Comparison of ENCODE assay signal across 8 cellular contexts in genomic region chr2:26068602-26069298, GRCh38.
A peak's percentile ranks its signal among the peaks of the same experiment; 100 is the strongest.
DNase-seq lines count a peak whose midpoint lies in the region; ATAC-seq, FAIRE-seq and TF ChIP-seq lines count a peak whose summit lies in the region.

No MANE protein-coding gene starts in this region.

- no peak overlapping the region for H3K4me3 Mint-ChIP-seq in activated naive CD4-positive, alpha-beta T cell treated with anti-CD3 and anti-CD28 coated beads, Interleukin-2, amount 10 ng/mL, durations not matched to agents 7 days and 5 days

- no peaks in the 10 kb centered on the region for H3K9me3 Mint-ChIP-seq in activated naive CD4-positive, alpha-beta T cell treated with anti-CD3 and anti-CD28 coated beads, Interleukin-2, amount 10 ng/mL, durations not matched to agents 7 days and 5 days

- FAIRE-seq in GM18507 (lab: Jason Lieb, UNC): peak; percentile 90

- DNase-seq in AG04449 (ENCODE audit: low read depth, low spot score) (peak; percentile 36), GM18507 (ENCODE audit: extremely low spot score, insufficient read length, low read depth) (peak; percentile 45), NOMO-1 treated with dmso at 0.1 percent for 144 hours (lab: John Stamatoyannopoulos, UW; ENCODE audit: unreplicated experiment) (peak; percentile 72), islet precursor cell (peak; percentile 58), NCI-H748 treated with DMSO at 0.1 percent for 48 hours (lab: John Stamatoyannopoulos, UW) (no peak)
- DNase-seq in activated naive CD4-positive, alpha-beta T cell treated with anti-CD3 and anti-CD28 coated beads, Interleukin-2, amount 10 ng/mL, durations not matched to agents 7 days and 5 days: peak; percentile 63
- peak; percentile 31 for DNase-seq in stimulated activated naive CD8-positive, alpha-beta T cell treated with anti-CD3 and anti-CD28 coated beads, Interleukin-15, Interleukin-2, amounts not matched to agents 100 U/mL and 50 U/mL, for 24 hours

- peak; percentile 86 for ATAC-seq in HG02884 (IDR thresholded peaks at IDR 0.05; ENCODE audit: unreplicated experiment)
- peak; percentile 88 for ATAC-seq in stimulated activated naive CD8-positive, alpha-beta T cell treated with anti-CD3 and anti-CD28 coated beads, Interleukin-15, Interleukin-2, amounts not matched to agents 100 U/mL and 50 U/mL, for 24 hours

- no peak overlapping the region for H3K4me3 ChIP-seq in AG04449 (ENCODE audit: low read depth, low read length)

- H3K27ac Mint-ChIP-seq in activated naive CD4-positive, alpha-beta T cell treated with anti-CD3 and anti-CD28 coated beads, Interleukin-2, amount 10 ng/mL, durations not matched to agents 7 days and 5 days: peak overlapping the region; percentile 78

- H3K27me3 Mint-ChIP-seq in activated naive CD4-positive, alpha-beta T cell treated with anti-CD3 and anti-CD28 coated beads, Interleukin-2, amount 10 ng/mL, durations not matched to agents 7 days and 5 days: no peaks in the 10 kb centered on the region

- peaks cover 50% of the 10 kb centered on the region for H3K4me1 Mint-ChIP-seq in activated naive CD4-positive, alpha-beta T cell treated with anti-CD3 and anti-CD28 coated beads, Interleukin-2, amount 10 ng/mL, durations not matched to agents 7 days and 5 days

- peaks cover 18% of the 10 kb centered on the region for H3K36me3 Mint-ChIP-seq in activated naive CD4-positive, alpha-beta T cell treated with anti-CD3 and anti-CD28 coated beads, Interleukin-2, amount 10 ng/mL, durations not matched to agents 7 days and 5 days

- CTCF ChIA-PET in AG04449 (lab: Yijun Ruan, JAX): interaction anchor here (1.3 kb wide), 1 partner anchor 78 kb away, joined by 3 read pairs; no protein-coding TSS in a partner anchor
- CTCF ChIA-PET in activated naive CD4-positive, alpha-beta T cell treated with anti-CD3 and anti-CD28 coated beads, Interleukin-2, amount 10 ng/mL, durations not matched to agents 7 days and 5 days (lab: Charles Lee): interaction anchor here (1.1 to 1.8 kb wide), 3 partner anchors 19 to 77 kb away, joined by 4 to 6 read pairs (median 4); no protein-coding TSS in a partner anchor

- POLR2A ChIA-PET in AG04449 (lab: Yijun Ruan, JAX): no interaction called here

- TF ChIP-seq CTCF in AG04449 (IDR thresholded peaks at IDR 0.05; ENCODE audit: insufficient read depth, low read length, missing control alignments): no peak
